Comparison of ENCODE assay signal across 13 cellular contexts in the genomic region with DNA sequence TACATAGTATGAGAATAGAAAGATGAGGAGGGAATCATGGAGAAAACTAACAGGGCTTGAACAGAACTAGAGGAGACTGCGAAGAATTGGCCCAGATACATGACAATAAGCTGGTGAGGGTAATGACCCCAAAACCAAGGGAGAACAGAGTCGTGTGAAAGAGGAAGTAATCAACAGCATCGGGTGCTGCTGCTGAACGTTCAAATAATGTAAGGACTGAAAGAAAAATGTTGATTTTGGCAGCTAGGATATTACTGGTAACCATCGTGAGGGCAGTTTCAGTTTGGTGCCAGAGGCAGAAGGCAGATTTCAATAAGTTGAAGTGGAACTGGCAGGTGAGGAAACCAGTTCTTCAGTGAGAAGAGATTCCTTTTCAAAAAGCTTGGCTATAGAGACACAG.
DNase-seq lines count a peak whose midpoint lies in the region; ATAC-seq, FAIRE-seq and TF ChIP-seq lines count a peak whose summit lies in the region.
"Had no signal": no experiment of that assay in that cellular context is flagged by ENCODE, and none has a peak within 500 bp of the region (broad histone marks: within the 10 kb centered on the region; RNA-seq: fewer than 3 reads in every experiment).

No MANE protein-coding gene starts in this region.

- TF ChIP-seq POLR2A in GM12891 (IDR thresholded peaks at IDR 0.05; ENCODE audit: low read depth, low read length) (no peak), adrenal gland (IDR thresholded peaks at IDR 0.05) (no peak), vagina (IDR thresholded peaks at IDR 0.05) (no peak)

- no peak for FAIRE-seq in GM12891 (lab: Jason Lieb, UNC)

- DNase-seq in GM12891 (ENCODE audit: insufficient read length, low spot score) (peak; percentile 1), NOMO-1 treated with dmso at 0.1 percent for 144 hours (lab: John Stamatoyannopoulos, UW; ENCODE audit: unreplicated experiment) (peak; percentile 53), mesothelial cell of epicardium (ENCODE audit: low spot score in 2 of 2, unreplicated experiment in 2 of 2) (no peak), adrenal gland (no peak), vagina (ENCODE audit: extremely low spot score in 2 of 2) (no peak)
- DNase-seq: nucleus accumbens had no signal

- no peaks in the 10 kb centered on the region for H3K9me3 ChIP-seq in adrenal gland (replicated peaks in 1 of 3)
- H3K9me3 ChIP-seq in vagina = no peaks in the 10 kb centered on the region
- H3K9me3 ChIP-seq: BLaER1 treated with 17β-estradiol and CSF1 and Interleukin-3, amounts not matched to agents 10 nM and 100 nM; HAP-1 had no signal

- H3K27me3 ChIP-seq in adrenal gland (peaks cover 4% of the 10 kb centered on the region), vagina (no peaks in the 10 kb centered on the region)
- H3K27me3 ChIP-seq: BLaER1 treated with 17β-estradiol and CSF1 and Interleukin-3, amounts not matched to agents 10 nM and 100 nM had no signal

- H3K4me3 ChIP-seq in adrenal gland (no peak overlapping the region), vagina (no peak overlapping the region)
- H3K4me3 ChIP-seq: BLaER1 treated with 17β-estradiol and CSF1 and Interleukin-3, amounts not matched to agents 10 nM and 100 nM; HAP-1 had no signal

- peak; percentile 42 for ATAC-seq in GM19463 (IDR thresholded peaks at IDR 0.05; ENCODE audit: unreplicated experiment)
- peak; percentile 45 for ATAC-seq in HG03457 (IDR thresholded peaks at IDR 0.05; ENCODE audit: unreplicated experiment)
- ATAC-seq in GM21447 (IDR thresholded peaks at IDR 0.05; ENCODE audit: unreplicated experiment) = no peak

- H3K36me3 Mint-ChIP-seq in mesothelial cell of epicardium = no peaks in the 10 kb centered on the region
- H3K36me3 Mint-ChIP-seq: IgD-negative memory B cell had no signal

- TF ChIP-seq CTCF in mesothelial cell of epicardium (IDR thresholded peaks at IDR 0.05; ENCODE audit: unreplicated experiment) = no peak
- TF ChIP-seq CTCF in adrenal gland (IDR thresholded peaks at IDR 0.05) = no peak
- TF ChIP-seq CTCF in vagina (IDR thresholded peaks at IDR 0.05) = no peak

- H3K36me3 ChIP-seq in adrenal gland (replicated peaks in 1 of 2) (no peaks in the 10 kb centered on the region), vagina (no peaks in the 10 kb centered on the region)
- H3K36me3 ChIP-seq: BLaER1 treated with 17β-estradiol and CSF1 and Interleukin-3, amounts not matched to agents 10 nM and 100 nM; HAP-1 had no signal

- H3K4me1 ChIP-seq in adrenal gland (replicated peaks in 1 of 2) (no peaks in the 10 kb centered on the region), vagina (no peaks in the 10 kb centered on the region)
- H3K4me1 ChIP-seq: HAP-1 had no signal

- H3K4me1 Mint-ChIP-seq in mesothelial cell of epicardium = peaks cover 5% of the 10 kb centered on the region

- no peak overlapping the region for H3K27ac Mint-ChIP-seq in mesothelial cell of epicardium
- H3K27ac Mint-ChIP-seq: IgD-negative memory B cell had no signal

- H3K4me3 Mint-ChIP-seq in mesothelial cell of epicardium = no peak overlapping the region
- H3K4me3 Mint-ChIP-seq: IgD-negative memory B cell had no signal

- no peaks in the 10 kb centered on the region for H3K9me3 Mint-ChIP-seq in mesothelial cell of epicardium
- H3K9me3 Mint-ChIP-seq: IgD-negative memory B cell had no signal

- 38 to 48% (median 44%) methylated on average over 5 of the region's 5 CpGs for WGBS in adrenal gland, 4 donors

- intact Hi-C loops in adrenal gland (cut with DNase I) (no loop called here), vagina (cut with DNase I) (no loop called here)

- H3K27ac ChIP-seq in adrenal gland (no peak overlapping the region), vagina (no peak overlapping the region)
- H3K27ac ChIP-seq: BLaER1 treated with 17β-estradiol and CSF1 and Interleukin-3, amounts not matched to agents 10 nM and 100 nM; VCaP had no signal

- H3K27me3 Mint-ChIP-seq in mesothelial cell of epicardium (ENCODE audit: low read depth) = peaks cover 7% of the 10 kb centered on the region
- H3K27me3 Mint-ChIP-seq: IgD-negative memory B cell had no signal

TF ChIP-seq in GM12891, 5 proteins besides CTCF, POLR2A, EP300 and RAD21:
- TF ChIP-seq POLR2AphosphoS5 (IDR thresholded peaks at IDR 0.05; ENCODE audit: low read depth, low read length) = no peak
- TF ChIP-seq TAF1 (IDR thresholded peaks at IDR 0.05; ENCODE audit: low read depth, low read length) = no peak
- no peak for TF ChIP-seq SPI1 (IDR thresholded peaks at IDR 0.05; ENCODE audit: low read depth, low read length)
- no peak for TF ChIP-seq POU2F2 (IDR thresholded peaks at IDR 0.05; ENCODE audit: low read depth, low read length)
- no peak for TF ChIP-seq PAX5 (IDR thresholded peaks at IDR 0.05; ENCODE audit: insufficient read depth, low read length, severe bottlenecking)

Comparison
In these comparisons a context has a peak if more than half of its experiments do, and no peak if none do; other contexts are left out.
1. DNase-seq: peak in GM12891 (single experiment) and NOMO-1 treated with dmso at 0.1 percent for 144 hours (single experiment); none in mesothelial cell of epicardium (0 of 2), adrenal gland (0 of 7) and vagina (0 of 2).